In genomic region chr6:168736039-168736438, GRCh38 we compare ENCODE assay signal across 23 cellular contexts.
A peak's percentile ranks its signal among the peaks of the same experiment; 100 is the strongest.
DNase-seq lines count a peak whose midpoint lies in the region; ATAC-seq, FAIRE-seq and TF ChIP-seq lines count a peak whose summit lies in the region.
"Had no signal": no experiment of that assay in that cellular context is flagged by ENCODE, and none has a peak within 500 bp of the region (broad histone marks: within the 10 kb centered on the region; RNA-seq: fewer than 3 reads in every experiment).

No MANE protein-coding gene starts in this region.

- H3K27ac Mint-ChIP-seq in GM23338, result no peak overlapping the region
- H3K27ac Mint-ChIP-seq in activated T-cell treated with anti-CD3 and anti-CD28 coated beads, Interleukin-2, amount 50 U/mL, for 72 hours, result no peak overlapping the region
- H3K27ac Mint-ChIP-seq: CD4-positive, alpha-beta memory T cell; CD4-positive, CD25-positive, alpha-beta regulatory T cell; CD8-positive, alpha-beta memory T cell had no signal

- no TSS peak for BruUV-seq in K562 (replicated peaks; lab: Mats Ljungman, UMichigan)

- H3K4me1 ChIP-seq in GM23338 (ENCODE audit: insufficient read depth), result no peaks in the 10 kb centered on the region
- no peaks in the 10 kb centered on the region for H3K4me1 ChIP-seq in HEK293 (ENCODE audit: control insufficient read depth, insufficient read depth, low read length)
- H3K4me1 ChIP-seq in K562 (replicated peaks in 1 of 2; ENCODE audit: control insufficient read depth in 2 of 2, insufficient read depth in 2 of 2, low read length in 2 of 2), result no peaks in the 10 kb centered on the region
- H3K4me1 ChIP-seq: BE2C, BLaER1, Caco-2 had no signal

- TF ChIP-seq POLR2A in K562 (conservative IDR thresholded peaks at IDR 0.05), result no peak

- TF ChIP-seq EP300 in K562 (IDR thresholded peaks at IDR 0.05; ENCODE audit: low read length), result no peak

- H3K9me1 ChIP-seq in K562 (ENCODE audit: control insufficient read depth, insufficient read depth, low read length), result no peaks in the 10 kb centered on the region

- H3K4me1 Mint-ChIP-seq in GM23338, result peaks cover 4% of the 10 kb centered on the region; the same call in 2 of the 3 replicates
- no peaks in the 10 kb centered on the region for H3K4me1 Mint-ChIP-seq in activated T-cell treated with anti-CD3 and anti-CD28 coated beads, Interleukin-2, amount 50 U/mL, for 72 hours (ENCODE audit: low read depth)
- H3K4me1 Mint-ChIP-seq: CD14-positive monocyte; CD4-positive, alpha-beta memory T cell; CD4-positive, CD25-positive, alpha-beta regulatory T cell; CD8-positive, alpha-beta memory T cell had no signal

- intact Hi-C loops in K562 (cut with micrococcal nuclease), result no loop called here

- CTCF ChIA-PET in HEK293 (lab: Yijun Ruan, JAX), result no interaction called here
- CTCF ChIA-PET in K562 (lab: Yijun Ruan, JAX; ENCODE audit: low intra/inter-chr PET ratio), result no interaction called here

- no peak for TF ChIP-seq RAD21 in K562 (CRISPR knock-in tag; conservative IDR thresholded peaks at IDR 0.05 in 1 of 2, IDR thresholded peaks at IDR 0.05 in 1 of 2)

- no peaks in the 10 kb centered on the region for H3K27me3 Mint-ChIP-seq in GM23338 (ENCODE audit: insufficient read depth, low read depth, poor library complexity)
- no peaks in the 10 kb centered on the region for H3K27me3 Mint-ChIP-seq in activated T-cell treated with anti-CD3 and anti-CD28 coated beads, Interleukin-2, amount 50 U/mL, for 72 hours (ENCODE audit: low read depth)
- H3K27me3 Mint-ChIP-seq: CD4-positive, alpha-beta memory T cell had no signal

- no peak overlapping the region for H3K9ac ChIP-seq in K562 (ENCODE audit: insufficient read depth in 1 of 2, low read depth in 2 of 2, low read length in 2 of 2)
- H3K9ac ChIP-seq: BLaER1 had no signal

- TF ChIP-seq CTCF in GM23338 (conservative IDR thresholded peaks at IDR 0.05; ENCODE audit: low read depth in 2 of 2), result no peak
- no peak for TF ChIP-seq CTCF in HEK293 (tag by site-specific recombination; IDR thresholded peaks at IDR 0.05)
- TF ChIP-seq CTCF in K562 (IDR thresholded peaks at IDR 0.05 in 2 of 3, conservative IDR thresholded peaks at IDR 0.05 in 1 of 3; ENCODE audit: insufficient read depth in 2 of 3, low read depth in 1 of 3, low read length in 3 of 3), result no peak

- H3K4me3 ChIP-seq in GM23338 (no peak overlapping the region), HEK293 (ENCODE audit: low read depth, low read length) (no peak overlapping the region), K562 (no peak overlapping the region)
- H3K4me3 ChIP-seq: BLaER1 had no signal

- no peak overlapping the region for H3K4me2 ChIP-seq in GM23338
- no peak overlapping the region for H3K4me2 ChIP-seq in K562 (ENCODE audit: insufficient read depth, low read length)
- H3K4me2 ChIP-seq: BLaER1 had no signal

- no peak for FAIRE-seq in K562 (lab: Jason Lieb, UNC)
- FAIRE-seq: A204.1, D721Med, G401.6, GM12891, GM19239 had no signal

- no peak for ATAC-seq in GM23338
- ATAC-seq in K562, result no peak
- ATAC-seq in activated T-cell treated with anti-CD3 and anti-CD28 coated beads, Interleukin-2, amount 50 U/mL, for 72 hours (replicated peaks in 1 of 2), result no peak

- H3K79me2 ChIP-seq in GM23338 (replicated peaks; ENCODE audit: insufficient read depth) (no peaks in the 10 kb centered on the region), K562 (ENCODE audit: control insufficient read depth, insufficient read depth, low read length) (no peaks in the 10 kb centered on the region)

- peak overlapping the region; percentile 66; the same call in 1 of the 2 replicates for H2AFZ ChIP-seq in GM23338
- no peak overlapping the region for H2AFZ ChIP-seq in K562 (ENCODE audit: low read depth, low read length)

- no peak overlapping the region for H3K4me3 Mint-ChIP-seq in GM23338
- no peak overlapping the region for H3K4me3 Mint-ChIP-seq in activated T-cell treated with anti-CD3 and anti-CD28 coated beads, Interleukin-2, amount 50 U/mL, for 72 hours
- H3K4me3 Mint-ChIP-seq: CD14-positive monocyte; CD4-positive, alpha-beta memory T cell; CD4-positive, CD25-positive, alpha-beta regulatory T cell; CD8-positive, alpha-beta memory T cell had no signal

- H4K20me1 ChIP-seq in GM23338 (replicated peaks; ENCODE audit: insufficient read depth) (no peaks in the 10 kb centered on the region), K562 (replicated peaks; ENCODE audit: control insufficient read depth, insufficient read depth, low read length) (no peaks in the 10 kb centered on the region)
- H4K20me1 ChIP-seq: BLaER1 had no signal

- H3F3A ChIP-seq in GM23338 (replicated peaks; ENCODE audit: low read depth), result no peaks in the 10 kb centered on the region

- in situ Hi-C loops in K562 (cut with MboI), result no loop called here

- H3K27me3 ChIP-seq in GM23338 (ENCODE audit: insufficient read depth) (no peaks in the 10 kb centered on the region), K562 (ENCODE audit: control insufficient read depth in 2 of 2, insufficient read depth in 2 of 2, low read length in 2 of 2) (peaks cover 2 to 7% of the 10 kb centered on the region in 2 experiments; a peak in 3 of 5 replicates)
- H3K27me3 ChIP-seq: BE2C, BLaER1 had no signal

- no peaks in the 10 kb centered on the region for H3K36me3 ChIP-seq in GM23338 (ENCODE audit: insufficient read depth)
- no peaks in the 10 kb centered on the region for H3K36me3 ChIP-seq in HEK293 (ENCODE audit: control insufficient read depth in 2 of 2, insufficient read depth in 1 of 2, low read length in 2 of 2)
- no peaks in the 10 kb centered on the region for H3K36me3 ChIP-seq in K562 (ENCODE audit: control insufficient read depth, insufficient read depth, low read length)
- H3K36me3 ChIP-seq: BE2C, BLaER1 had no signal

- POLR2A ChIA-PET in HEK293 (lab: Yijun Ruan, JAX) (no interaction called here), K562 (lab: Yijun Ruan, JAX) (no interaction called here)

- H3K27ac ChIP-seq in GM23338 (ENCODE audit: low read depth) (no peak overlapping the region), HEK293 (ENCODE audit: extremely low read depth, low read depth, low read length) (no peak overlapping the region), K562 (ENCODE audit: extremely low read depth, low read depth, low read length) (no peak overlapping the region)
- H3K27ac ChIP-seq: BLaER1 had no signal

- H3K9me3 Mint-ChIP-seq in GM23338, result peaks cover 6% of the 10 kb centered on the region; the same call in 2 of the 3 replicates
- no peaks in the 10 kb centered on the region for H3K9me3 Mint-ChIP-seq in activated T-cell treated with anti-CD3 and anti-CD28 coated beads, Interleukin-2, amount 50 U/mL, for 72 hours

- H3K9me2 ChIP-seq in GM23338 (ENCODE audit: insufficient read depth), result peaks cover 10% of the 10 kb centered on the region; the same call in 1 of the 2 replicates

- no peak for DNase-seq in GM23338 (ENCODE audit: low spot score)
- no peak for DNase-seq in K562 (ENCODE audit: extremely low read depth in 1 of 4, low spot score in 3 of 4)
- DNase-seq in activated T-cell treated with anti-CD3 and anti-CD28 coated beads, Interleukin-2, amount 50 U/mL, for 72 hours, result no peak
- DNase-seq in SIG-M5 (lab: John Stamatoyannopoulos, UW), result no peak
- DNase-seq in COLO829 (ENCODE audit: low spot score), result no peak
- DNase-seq: 8988T; ACHN; BE2C; C1 segment of cervical spinal cord; Caco-2; Calu3; CD4-positive, alpha-beta memory T cell; CD4-positive, CD25-positive, alpha-beta regulatory T cell; CD8-positive, alpha-beta memory T cell; GF-D8 had no signal

- peaks cover 2% of the 10 kb centered on the region; the same call in 1 of the 3 replicates for H3K36me3 Mint-ChIP-seq in GM23338 (ENCODE audit: low read depth)
- no peaks in the 10 kb centered on the region for H3K36me3 Mint-ChIP-seq in activated T-cell treated with anti-CD3 and anti-CD28 coated beads, Interleukin-2, amount 50 U/mL, for 72 hours (ENCODE audit: insufficient read depth in 2 of 2)
- H3K36me3 Mint-ChIP-seq: CD14-positive monocyte; CD4-positive, alpha-beta memory T cell; CD4-positive, CD25-positive, alpha-beta regulatory T cell had no signal

- H3K9me3 ChIP-seq in HEK293 (ENCODE audit: control insufficient read depth, insufficient read depth, low read depth, low read length) (no peaks in the 10 kb centered on the region), K562 (replicated peaks; ENCODE audit: control insufficient read depth, insufficient read depth, low read depth, low read length) (no peaks in the 10 kb centered on the region; the same call in 1 of the 2 replicates)
- H3K9me3 ChIP-seq: BE2C, Caco-2 had no signal

TF ChIP-seq in GM23338, 12 proteins besides CTCF, POLR2A, EP300 and RAD21 (continues in another document):
- no peak for TF ChIP-seq ZNF114 (CRISPR knock-in tag; IDR thresholded peaks at IDR 0.05)
- no peak for TF ChIP-seq ETS1 (IDR thresholded peaks at IDR 0.05)

TF ChIP-seq in HEK293, 187 proteins besides CTCF, POLR2A, EP300 and RAD21:
- TF ChIP-seq ZNF707 (tag by site-specific recombination; IDR thresholded peaks at IDR 0.05) (no peak), ZNF366 (tag by site-specific recombination; conservative IDR thresholded peaks at IDR 0.05) (peak; percentile 67; the same call in 1 of the 2 replicates), ZNF202 (tag by site-specific recombination; IDR thresholded peaks at IDR 0.05; ENCODE audit: borderline replicate concordance) (no peak)

TF ChIP-seq in K562, 482 proteins besides CTCF, POLR2A, EP300 and RAD21:
- TF ChIP-seq CBX8 (IDR thresholded peaks at IDR 0.05; ENCODE audit: borderline replicate concordance, extremely low read depth, low read depth, low read length, poor library complexity, severe bottlenecking), result no peak
- no peak for TF ChIP-seq NCOA2 (IDR thresholded peaks at IDR 0.05; ENCODE audit: partially characterized antibody in 2 of 2)
- TF ChIP-seq MEF2D (tag; conservative IDR thresholded peaks at IDR 0.05; ENCODE audit: low read depth), result no peak
- peak; percentile 85 for TF ChIP-seq ZNF512 (tag; IDR thresholded peaks at IDR 0.05)
